ENCODE assay signal across 18 cellular contexts in genomic region chr3:62237296-62237948, GRCh38.
DNase-seq lines count a peak whose midpoint lies in the region; ATAC-seq lines count a peak whose summit lies in the region.
"Had no signal": no experiment of that assay in that cellular context is flagged by ENCODE, and none has a peak within 500 bp of the region (broad histone marks: within the 10 kb centered on the region; RNA-seq: fewer than 3 reads in every experiment).

No MANE protein-coding gene starts in this region.

- H3K36me3 Mint-ChIP-seq in central memory CD8-positive, alpha-beta T cell (ENCODE audit: insufficient read depth): no peaks in the 10 kb centered on the region
- H3K36me3 Mint-ChIP-seq: CD8-positive, alpha-beta T cell had no signal

- DNase-seq in central memory CD8-positive, alpha-beta T cell (ENCODE audit: low spot score in 2 of 2): no peak
- DNase-seq in anterior cingulate cortex (lab: John Stamatoyannopoulos, UW): no peak
- DNase-seq in NCI-H1436 (lab: John Stamatoyannopoulos, UW): no peak
- DNase-seq in stimulated activated CD4-positive, alpha-beta T cell treated with anti-CD3 and anti-CD28 coated beads, Interleukin-15, amount 100 ng/mL, for 24 hours: no peak
- DNase-seq: activated CD4-positive, alpha-beta T cell treated with anti-CD3 and anti-CD28 coated beads, Interleukin-2, amount 50 U/mL, for 4 hours; amniotic stem cell; CD8-positive, alpha-beta T cell; DMS79 treated with DMSO at 0.1 percent for 48 hours; Kasumi-1; NCI-H2227 treated with DMSO at 0.1 percent for 48 hours; stimulated activated CD4-positive, alpha-beta T cell treated with anti-CD3 and anti-CD28 coated beads, Interleukin-2, amount 100 ng/mL, for 48 hours; stimulated activated naive CD8-positive, alpha-beta T cell treated with anti-CD3 and anti-CD28 coated beads, Interleukin-15, Interleukin-2, amounts not matched to agents 100 U/mL and 50 U/mL, for 24 hours; tibial artery; WERI-Rb-1 had no signal

- H3K4me3 Mint-ChIP-seq in central memory CD8-positive, alpha-beta T cell: peak overlapping the region; percentile 26
- H3K4me3 Mint-ChIP-seq: CD8-positive, alpha-beta T cell; GM23338 had no signal

- H3K27ac Mint-ChIP-seq in central memory CD8-positive, alpha-beta T cell (ENCODE audit: low read depth): no peak overlapping the region
- H3K27ac Mint-ChIP-seq: CD8-positive, alpha-beta T cell; GM23338 had no signal

- no peaks in the 10 kb centered on the region for H3K9me3 Mint-ChIP-seq in central memory CD8-positive, alpha-beta T cell
- H3K9me3 Mint-ChIP-seq: CD8-positive, alpha-beta T cell; GM23338 had no signal

- ATAC-seq in GM18502 (IDR thresholded peaks at IDR 0.05; ENCODE audit: poor library complexity, unreplicated experiment) (peak; percentile 43), GM19025 (IDR thresholded peaks at IDR 0.05; ENCODE audit: low read depth, unreplicated experiment) (peak; percentile 12), HG03432 (IDR thresholded peaks at IDR 0.05; ENCODE audit: unreplicated experiment) (peak; percentile 13)
- ATAC-seq in central memory CD8-positive, alpha-beta T cell (replicated peaks; ENCODE audit: extremely low read depth, poor library complexity, severe bottlenecking): no peak
- ATAC-seq: CD8-positive, alpha-beta T cell; GM23338; stimulated activated naive CD8-positive, alpha-beta T cell treated with anti-CD3 and anti-CD28 coated beads, Interleukin-15, Interleukin-2, amounts not matched to agents 100 U/mL and 50 U/mL, for 24 hours had no signal

- H3K27me3 Mint-ChIP-seq in central memory CD8-positive, alpha-beta T cell: no peaks in the 10 kb centered on the region

- no peaks in the 10 kb centered on the region for H3K4me1 Mint-ChIP-seq in central memory CD8-positive, alpha-beta T cell
